1 cellular context compared by ENCODE assay signal in genomic region chr5:98510111-98510510, GRCh38.
TF ChIP-seq lines count a peak whose summit lies in the region.

No MANE protein-coding gene starts in this region.

TF ChIP-seq in GM23338, 12 proteins besides CTCF, POLR2A, EP300 and RAD21 (continued from another document):
- TF ChIP-seq ZNF462 (CRISPR knock-in tag; IDR thresholded peaks at IDR 0.05): no peak
